In genomic region chr3:184503647-184504046, GRCh38 we compare ENCODE assay signal across 19 cellular contexts. TPM values are rescaled to one million over a fixed set of nuclear protein-coding genes. Genes with fewer than 3 reads are reported as not detected.
"Had no signal": no experiment of that assay in that cellular context is flagged by ENCODE, and none has a peak within 500 bp of the region (broad histone marks: within the 10 kb centered on the region; RNA-seq: fewer than 3 reads in every experiment).

No MANE protein-coding gene starts in this region.

- ATAC-seq: activated naive CD4-positive, alpha-beta T cell treated with anti-CD3 and anti-CD28 coated beads, Interleukin-2, amount 50 U/mL, for 72 hours; heart right ventricle; left ventricle myocardium superior; stimulated activated naive B cell treated with anti-CD40 and anti-IgM and Interleukin-4, amounts not matched to agents 10 μg/mL and 1 μg/mL and 100 μg/mL, for 72 hours had no signal

- DNase-seq: activated CD4-positive, alpha-beta T cell treated with anti-CD3 and anti-CD28 coated beads for 1 hour; activated gamma-delta T cell treated with Interleukin-2 at 50 U/mL for 16 hours; adrenal gland; effector CD8-positive, alpha-beta T cell; heart right ventricle; immature natural killer cell; kidney glomerular epithelial cell; left ventricle myocardium superior; occipital lobe; posterior cingulate gyrus; retina; stimulated activated naive B cell treated with anti-CD40 and anti-IgM and Interleukin-4, amounts not matched to agents 10 μg/mL and 1 μg/mL and 100 μg/mL, for 72 hours; upper lobe of left lung had no signal

- H3K27me3 ChIP-seq: upper lobe of left lung had no signal

- H3K27ac Mint-ChIP-seq: activated naive CD4-positive, alpha-beta T cell treated with anti-CD3 and anti-CD28 coated beads, Interleukin-2, amount 50 U/mL, for 72 hours; dendritic cell treated with granulocyte-macrophage colony-stimulating factor and Interleukin-4, amounts not matched to agents 40 ng/mL and 50 ng/mL, for 4 days; immature natural killer cell; stimulated activated naive B cell treated with anti-CD40 and anti-IgM and Interleukin-4, amounts not matched to agents 10 μg/mL and 1 μg/mL and 100 μg/mL, for 72 hours had no signal

- H3K4me1 ChIP-seq: adrenal gland, esophagus muscularis mucosa, heart right ventricle, upper lobe of left lung had no signal

- H3K36me3 ChIP-seq: adrenal gland, cardiac muscle cell, esophagus muscularis mucosa, heart right ventricle, thoracic aorta, upper lobe of left lung had no signal

- H3K4me1 Mint-ChIP-seq: immature natural killer cell had no signal

- H3K4me3 ChIP-seq: adrenal gland, cardiac muscle cell, esophagus muscularis mucosa, heart right ventricle, thoracic aorta, upper lobe of left lung had no signal

- H3K4me3 Mint-ChIP-seq: dendritic cell treated with granulocyte-macrophage colony-stimulating factor and Interleukin-4, amounts not matched to agents 40 ng/mL and 50 ng/mL, for 4 days; immature natural killer cell; stimulated activated naive B cell treated with anti-CD40 and anti-IgM and Interleukin-4, amounts not matched to agents 10 μg/mL and 1 μg/mL and 100 μg/mL, for 72 hours had no signal

- H3K36me3 Mint-ChIP-seq: immature natural killer cell had no signal

- H3K27ac ChIP-seq: adrenal gland, cardiac muscle cell, esophagus muscularis mucosa, heart right ventricle, thoracic aorta, upper lobe of left lung had no signal

RNA-seq across cellular contexts. Expression of gene EPHB3, which starts 57.9 kb away (rescaled TPM):
- total RNA-seq: endothelial cell of umbilical vein had no signal
